ENCODE assay signal across 27 cellular contexts in genomic region chr7:84578825-84579224, GRCh38.
"Had no signal": no experiment of that assay in that cellular context is flagged by ENCODE, and none has a peak within 500 bp of the region (broad histone marks: within the 10 kb centered on the region; RNA-seq: fewer than 3 reads in every experiment).

No MANE protein-coding gene starts in this region.

- H3K27me3 ChIP-seq: colonic mucosa, esophagus squamous epithelium, gastrocnemius medialis, heart right ventricle, left lung had no signal

- H3K27me3 Mint-ChIP-seq: dendritic cell treated with granulocyte-macrophage colony-stimulating factor and Interleukin-4, amounts not matched to agents 40 ng/mL and 50 ng/mL, for 4 days; effector memory CD8-positive, alpha-beta T cell; naive thymus-derived CD4-positive, alpha-beta T cell had no signal

- H3K4me3 ChIP-seq: colonic mucosa, esophagus squamous epithelium, gastrocnemius medialis, heart right ventricle, left lung, lower lobe of right lung had no signal

- H3K4me3 Mint-ChIP-seq: dendritic cell treated with granulocyte-macrophage colony-stimulating factor and Interleukin-4, amounts not matched to agents 40 ng/mL and 50 ng/mL, for 4 days; effector memory CD8-positive, alpha-beta T cell; endodermal cell; naive thymus-derived CD4-positive, alpha-beta T cell had no signal

- H3K36me3 ChIP-seq: colonic mucosa, esophagus squamous epithelium, gastrocnemius medialis, heart right ventricle, left lung, lower lobe of right lung had no signal

- DNase-seq: colonic mucosa; cortex of kidney; effector CD8-positive, alpha-beta T cell; effector memory CD8-positive, alpha-beta T cell; endodermal cell; erythroblast; esophagus squamous epithelium; foreskin fibroblast; foreskin melanocyte; gastrocnemius medialis; glutamatergic neuron; head of caudate nucleus; heart right ventricle; hippocampal formation; left cardiac atrium; left lung; left ventricle myocardium superior; lower lobe of right lung; mesenchymal stem cell; midbrain; naive thymus-derived CD4-positive, alpha-beta T cell had no signal

- H3K27ac Mint-ChIP-seq: dendritic cell treated with granulocyte-macrophage colony-stimulating factor and Interleukin-4, amounts not matched to agents 40 ng/mL and 50 ng/mL, for 4 days; effector memory CD8-positive, alpha-beta T cell; endodermal cell; naive thymus-derived CD4-positive, alpha-beta T cell had no signal

- H3K4me1 Mint-ChIP-seq: endodermal cell; naive thymus-derived CD4-positive, alpha-beta T cell had no signal

- H3K27ac ChIP-seq: colonic mucosa, epithelial cell of prostate, esophagus squamous epithelium, gastrocnemius medialis, heart right ventricle, left lung, lower lobe of right lung had no signal

- H3K9me3 Mint-ChIP-seq: naive thymus-derived CD4-positive, alpha-beta T cell had no signal

- FAIRE-seq: endometrium, islet of Langerhans, keratinocyte had no signal

- ATAC-seq: effector memory CD8-positive, alpha-beta T cell; esophagus mucosa; gastrocnemius medialis; heart right ventricle; left cardiac atrium; left lung; left ventricle myocardium superior; lower lobe of right lung; naive thymus-derived CD4-positive, alpha-beta T cell had no signal

- H3K36me3 Mint-ChIP-seq: naive thymus-derived CD4-positive, alpha-beta T cell had no signal

- H3K4me1 ChIP-seq: colonic mucosa, esophagus squamous epithelium, gastrocnemius medialis, heart right ventricle, left lung, lower lobe of right lung had no signal

- H3K9me3 ChIP-seq: colonic mucosa, esophagus squamous epithelium, gastrocnemius medialis, left lung, lower lobe of right lung had no signal
